19 cellular contexts compared by ENCODE assay signal in genomic region chr6:45942953-45943352, GRCh38.
A peak's percentile ranks its signal among the peaks of the same experiment; 100 is the strongest.
DNase-seq lines count a peak whose midpoint lies in the region; ATAC-seq and TF ChIP-seq lines count a peak whose summit lies in the region.
"Had no signal": no experiment of that assay in that cellular context is flagged by ENCODE, and none has a peak within 500 bp of the region (broad histone marks: within the 10 kb centered on the region; RNA-seq: fewer than 3 reads in every experiment).

No MANE protein-coding gene starts in this region.

- no peaks in the 10 kb centered on the region for H3K9me3 Mint-ChIP-seq in activated naive CD8-positive, alpha-beta T cell treated with anti-CD3 and anti-CD28 coated beads for 36 hours
- H3K9me3 Mint-ChIP-seq in activated naive CD8-positive, alpha-beta T cell treated with anti-CD3 and anti-CD28 coated beads, Interleukin-2, amount 50 U/mL, for 24 hours = no peaks in the 10 kb centered on the region
- H3K9me3 Mint-ChIP-seq: CD14-positive monocyte; CD4-positive, alpha-beta memory T cell; IgD-negative memory B cell had no signal

- TF ChIP-seq POLR2A in gastrocnemius medialis (IDR thresholded peaks at IDR 0.05) = no peak

- H3K4me1 ChIP-seq in gastrocnemius medialis = peaks cover 36 to 47% of the 10 kb centered on the region in 2 donors
- H3K4me1 ChIP-seq: A549, BLaER1 had no signal

- peak overlapping the region; percentile 67 to 74 (median 72) for H3K27ac ChIP-seq in gastrocnemius medialis
- H3K27ac ChIP-seq: 22Rv1, A549, BLaER1 had no signal

- peaks cover 0 to 18% of the 10 kb centered on the region in 2 donors for H3K36me3 ChIP-seq in gastrocnemius medialis
- H3K36me3 ChIP-seq: BLaER1 had no signal

- DNase-seq in activated naive CD8-positive, alpha-beta T cell treated with anti-CD3 and anti-CD28 coated beads for 36 hours = no peak
- no peak for DNase-seq in activated naive CD8-positive, alpha-beta T cell treated with anti-CD3 and anti-CD28 coated beads, Interleukin-2, amount 50 U/mL, for 24 hours
- DNase-seq in left ventricle myocardium superior (no peak), left cardiac atrium (no peak), gastrocnemius medialis (peak in 1 of 2 donors; percentile 66)
- DNase-seq: CD4-positive, alpha-beta memory T cell; DMS153; DMS79; GDM1; HCEC 1CT had no signal

- no peak overlapping the region for H3K4me3 Mint-ChIP-seq in activated naive CD8-positive, alpha-beta T cell treated with anti-CD3 and anti-CD28 coated beads for 36 hours
- no peak overlapping the region for H3K4me3 Mint-ChIP-seq in activated naive CD8-positive, alpha-beta T cell treated with anti-CD3 and anti-CD28 coated beads, Interleukin-2, amount 50 U/mL, for 24 hours
- H3K4me3 Mint-ChIP-seq: CD14-positive monocyte; CD4-positive, alpha-beta memory T cell; GM23338; IgD-negative memory B cell had no signal

- no peaks in the 10 kb centered on the region for H3K36me3 Mint-ChIP-seq in activated naive CD8-positive, alpha-beta T cell treated with anti-CD3 and anti-CD28 coated beads for 36 hours
- H3K36me3 Mint-ChIP-seq in activated naive CD8-positive, alpha-beta T cell treated with anti-CD3 and anti-CD28 coated beads, Interleukin-2, amount 50 U/mL, for 24 hours (ENCODE audit: low read depth) = no peaks in the 10 kb centered on the region
- H3K36me3 Mint-ChIP-seq: CD14-positive monocyte had no signal

- H3K27ac Mint-ChIP-seq in activated naive CD8-positive, alpha-beta T cell treated with anti-CD3 and anti-CD28 coated beads for 36 hours = peak overlapping the region; percentile 19
- no peak overlapping the region for H3K27ac Mint-ChIP-seq in activated naive CD8-positive, alpha-beta T cell treated with anti-CD3 and anti-CD28 coated beads, Interleukin-2, amount 50 U/mL, for 24 hours
- H3K27ac Mint-ChIP-seq: CD14-positive monocyte, GM23338 had no signal

- no peaks in the 10 kb centered on the region for H3K27me3 Mint-ChIP-seq in activated naive CD8-positive, alpha-beta T cell treated with anti-CD3 and anti-CD28 coated beads for 36 hours
- H3K27me3 Mint-ChIP-seq in activated naive CD8-positive, alpha-beta T cell treated with anti-CD3 and anti-CD28 coated beads, Interleukin-2, amount 50 U/mL, for 24 hours = no peaks in the 10 kb centered on the region
- H3K27me3 Mint-ChIP-seq: CD4-positive, alpha-beta memory T cell; IgD-negative memory B cell had no signal

- H3K9me3 ChIP-seq in gastrocnemius medialis = no peaks in the 10 kb centered on the region
- H3K9me3 ChIP-seq: A549, BLaER1 had no signal

- intact Hi-C loops in left ventricle myocardium superior (cut with micrococcal nuclease) = no loop called here
- intact Hi-C loops in left cardiac atrium (cut with DNase I) = no loop called here
- intact Hi-C loops in gastrocnemius medialis (cut with DNase I; ENCODE audit: low total_unique reads) = no loop called here

- no peak for TF ChIP-seq CTCF in gastrocnemius medialis (IDR thresholded peaks at IDR 0.05 in 4 of 5, conservative IDR thresholded peaks at IDR 0.05 in 1 of 5)

- H3K4me1 Mint-ChIP-seq in activated naive CD8-positive, alpha-beta T cell treated with anti-CD3 and anti-CD28 coated beads for 36 hours = no peaks in the 10 kb centered on the region
- H3K4me1 Mint-ChIP-seq in activated naive CD8-positive, alpha-beta T cell treated with anti-CD3 and anti-CD28 coated beads, Interleukin-2, amount 50 U/mL, for 24 hours = peaks cover 6% of the 10 kb centered on the region
- H3K4me1 Mint-ChIP-seq: IgD-negative memory B cell had no signal

- no peak overlapping the region for H3K4me3 ChIP-seq in gastrocnemius medialis
- H3K4me3 ChIP-seq: A549, BLaER1, GM23338 had no signal

- ATAC-seq in activated naive CD8-positive, alpha-beta T cell treated with anti-CD3 and anti-CD28 coated beads, Interleukin-2, amount 50 U/mL, for 24 hours = no peak
- peak; percentile 51 for ATAC-seq in left ventricle myocardium superior
- ATAC-seq in left cardiac atrium = no peak
- peak; percentile 73 to 90 for ATAC-seq in gastrocnemius medialis
- ATAC-seq in GM19328 (IDR thresholded peaks at IDR 0.05; ENCODE audit: unreplicated experiment) = no peak
- ATAC-seq in HG02571 (IDR thresholded peaks at IDR 0.05; ENCODE audit: unreplicated experiment) = no peak
- ATAC-seq: A549, GM23338, HepG2 had no signal

- in situ Hi-C loops in gastrocnemius medialis (cut with MboI; ENCODE audit: low sequenced_read_pairs in 4 of 4) = loop anchor here in 3 of 4 donors (25.0 kb wide), 2 partner anchors 119 to 469 kb away; no protein-coding TSS in a partner anchor

- no peaks in the 10 kb centered on the region for H3K27me3 ChIP-seq in gastrocnemius medialis
- H3K27me3 ChIP-seq: BLaER1 had no signal

Comparison
In these comparisons a context has a peak if more than half of its experiments do, and no peak if none do; other contexts are left out.
1. ATAC-seq: peak in left ventricle myocardium superior (single experiment) and gastrocnemius medialis (2 of 2); none in activated naive CD8-positive, alpha-beta T cell treated with anti-CD3 and anti-CD28 coated beads, Interleukin-2, amount 50 U/mL, for 24 hours (single experiment), left cardiac atrium (0 of 2), GM19328 (single experiment) and HG02571 (single experiment).